Comparison of ENCODE assay signal across 1 cellular context in the genomic region with DNA sequence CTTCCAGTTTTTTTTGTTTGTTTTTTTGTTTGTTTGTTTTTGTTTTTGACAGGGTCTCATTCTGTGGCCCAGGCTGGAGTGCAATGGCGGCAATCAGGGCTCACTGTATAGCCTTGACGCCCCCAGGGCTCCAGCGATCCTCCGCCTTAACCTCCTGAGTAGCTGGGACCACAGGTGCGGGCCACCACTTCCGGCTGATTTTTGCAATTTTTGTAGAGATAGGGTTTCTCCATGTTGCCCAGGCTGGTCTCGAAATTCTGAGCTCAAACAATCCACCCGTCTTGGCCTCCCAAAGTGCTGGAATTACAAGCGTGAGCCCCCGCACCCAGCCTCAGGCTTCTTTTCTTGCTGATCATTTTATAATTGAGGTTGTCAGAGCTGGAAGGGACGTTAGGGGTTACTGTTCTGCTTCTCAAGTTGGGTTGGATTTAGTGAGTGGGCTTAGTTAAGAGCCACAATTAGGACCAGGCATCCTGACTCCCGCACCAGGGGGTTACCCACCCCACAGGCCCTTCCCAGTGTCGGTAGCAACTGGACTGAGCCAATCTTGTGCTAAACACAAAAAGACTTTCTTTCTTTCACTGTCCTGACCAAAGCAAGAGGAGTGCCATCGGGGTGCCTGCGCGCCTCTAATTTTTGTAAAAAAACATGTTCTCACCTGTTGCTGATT.
TF ChIP-seq lines count a peak whose summit lies in the region.

No MANE protein-coding gene starts in this region.

TF ChIP-seq in K562, 482 proteins besides CTCF, POLR2A, EP300 and RAD21 (continued from another document and continues in another):
- TF ChIP-seq ZNF318 (IDR thresholded peaks at IDR 0.05; ENCODE audit: borderline replicate concordance in 1 of 2, low read depth in 1 of 2) (no peak), BACH1 (tag; IDR thresholded peaks at IDR 0.05) (no peak), ZNF766 (CRISPR knock-in tag; conservative IDR thresholded peaks at IDR 0.05) (peak; percentile 42; the same call in 1 of the 2 replicates), RBM22 (IDR thresholded peaks at IDR 0.05; ENCODE audit: low read depth, low read length, poor library complexity, severe bottlenecking) (no peak), ZC3H11A (IDR thresholded peaks at IDR 0.05; ENCODE audit: low read depth, low read length) (no peak), EHMT2 (IDR thresholded peaks at IDR 0.05) (0 out of 2 replicates have a peak, but pooled peaks have one; percentile 19), ZNF280B (CRISPR knock-in tag; IDR thresholded peaks at IDR 0.05) (no peak), TCF7L2 (IDR thresholded peaks at IDR 0.05; ENCODE audit: low read depth, low read length) (0 out of 2 replicates have a peak, but pooled peaks have one; percentile 52), DMBX1 (CRISPR knock-in tag; IDR thresholded peaks at IDR 0.05; ENCODE audit: borderline replicate concordance) (no peak), SNIP1 (IDR thresholded peaks at IDR 0.05; ENCODE audit: low read depth) (no peak), SRF (CRISPR knock-in tag; IDR thresholded peaks at IDR 0.05) (0 out of 4 replicates have a peak, but pooled peaks of 1 of the 2 experiments have one; percentile 15), ZFP91 (CRISPR knock-in tag; IDR thresholded peaks at IDR 0.05) (no peak), CAMTA2 (CRISPR knock-in tag; conservative IDR thresholded peaks at IDR 0.05) (no peak), CXXC5 (CRISPR knock-in tag; IDR thresholded peaks at IDR 0.05) (peak; percentile 42), L3MBTL2 (IDR thresholded peaks at IDR 0.05) (peak; percentile 68), KHSRP (IDR thresholded peaks at IDR 0.05) (no peak), HNRNPH1 (optimal IDR thresholded peaks at IDR 0.05; ENCODE audit: low read depth, low read length) (no peak), ZNF707 (CRISPR knock-in tag; conservative IDR thresholded peaks at IDR 0.05) (no peak), MCM2 (IDR thresholded peaks at IDR 0.05; ENCODE audit: low read depth) (no peak), XRCC3 (IDR thresholded peaks at IDR 0.05) (no peak), ZNF143 (CRISPR knock-in tag; IDR thresholded peaks at IDR 0.05) (no peak), TAF15 (IDR thresholded peaks at IDR 0.05; ENCODE audit: low read depth, low read length) (no peak), BRD9 (IDR thresholded peaks at IDR 0.05; ENCODE audit: low read depth, partially characterized antibody) (peak; percentile 32), JUNB (CRISPR knock-in tag; conservative IDR thresholded peaks at IDR 0.05) (no peak), ZNF23 (CRISPR knock-in tag; IDR thresholded peaks at IDR 0.05) (no peak), TEAD4 (IDR thresholded peaks at IDR 0.05; ENCODE audit: low read length) (no peak), TEAD4 (CRISPR knock-in tag; IDR thresholded peaks at IDR 0.05; ENCODE audit: borderline replicate concordance) (no peak), CREB1 (IDR thresholded peaks at IDR 0.05) (no peak; the same call in 1 of the 2 replicates), CREB1 (CRISPR knock-in tag; IDR thresholded peaks at IDR 0.05) (no peak), TAF9B (IDR thresholded peaks at IDR 0.05; ENCODE audit: partially characterized antibody) (no peak), GATAD2B (IDR thresholded peaks at IDR 0.05; ENCODE audit: borderline replicate concordance) (no peak), CEBPG (CRISPR knock-in tag; IDR thresholded peaks at IDR 0.05) (no peak), CEBPG (tag; conservative IDR thresholded peaks at IDR 0.05 in 1 of 2, IDR thresholded peaks at IDR 0.05 in 1 of 2) (no peak)
- TF ChIP-seq, protein P1, sequence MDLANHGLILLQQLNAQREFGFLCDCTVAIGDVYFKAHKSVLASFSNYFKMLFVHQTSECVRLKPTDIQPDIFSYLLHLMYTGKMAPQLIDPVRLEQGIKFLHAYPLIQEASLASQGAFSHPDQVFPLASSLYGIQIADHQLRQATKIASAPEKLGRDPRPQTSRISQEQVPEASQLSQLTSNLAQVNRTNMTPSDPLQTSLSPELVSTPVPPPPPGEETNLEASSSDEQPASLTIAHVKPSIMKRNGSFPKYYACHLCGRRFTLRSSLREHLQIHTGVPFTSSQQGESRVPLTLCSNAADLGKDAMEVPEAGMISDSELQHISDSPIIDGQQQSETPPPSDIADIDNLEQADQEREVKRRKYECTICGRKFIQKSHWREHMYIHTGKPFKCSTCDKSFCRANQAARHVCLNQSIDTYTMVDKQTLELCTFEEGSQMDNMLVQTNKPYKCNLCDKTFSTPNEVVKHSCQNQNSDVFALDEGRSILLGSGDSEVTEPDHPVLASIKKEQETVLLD (IDR thresholded peaks at IDR 0.05) = no peak
- TF ChIP-seq, protein P2, sequence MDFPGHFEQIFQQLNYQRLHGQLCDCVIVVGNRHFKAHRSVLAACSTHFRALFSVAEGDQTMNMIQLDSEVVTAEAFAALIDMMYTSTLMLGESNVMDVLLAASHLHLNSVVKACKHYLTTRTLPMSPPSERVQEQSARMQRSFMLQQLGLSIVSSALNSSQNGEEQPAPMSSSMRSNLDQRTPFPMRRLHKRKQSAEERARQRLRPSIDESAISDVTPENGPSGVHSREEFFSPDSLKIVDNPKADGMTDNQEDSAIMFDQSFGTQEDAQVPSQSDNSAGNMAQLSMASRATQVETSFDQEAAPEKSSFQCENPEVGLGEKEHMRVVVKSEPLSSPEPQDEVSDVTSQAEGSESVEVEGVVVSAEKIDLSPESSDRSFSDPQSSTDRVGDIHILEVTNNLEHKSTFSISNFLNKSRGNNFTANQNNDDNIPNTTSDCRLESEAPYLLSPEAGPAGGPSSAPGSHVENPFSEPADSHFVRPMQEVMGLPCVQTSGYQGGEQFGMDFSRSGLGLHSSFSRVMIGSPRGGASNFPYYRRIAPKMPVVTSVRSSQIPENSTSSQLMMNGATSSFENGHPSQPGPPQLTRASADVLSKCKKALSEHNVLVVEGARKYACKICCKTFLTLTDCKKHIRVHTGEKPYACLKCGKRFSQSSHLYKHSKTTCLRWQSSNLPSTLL (IDR thresholded peaks at IDR 0.05) = no peak
- TF ChIP-seq, protein P3, sequence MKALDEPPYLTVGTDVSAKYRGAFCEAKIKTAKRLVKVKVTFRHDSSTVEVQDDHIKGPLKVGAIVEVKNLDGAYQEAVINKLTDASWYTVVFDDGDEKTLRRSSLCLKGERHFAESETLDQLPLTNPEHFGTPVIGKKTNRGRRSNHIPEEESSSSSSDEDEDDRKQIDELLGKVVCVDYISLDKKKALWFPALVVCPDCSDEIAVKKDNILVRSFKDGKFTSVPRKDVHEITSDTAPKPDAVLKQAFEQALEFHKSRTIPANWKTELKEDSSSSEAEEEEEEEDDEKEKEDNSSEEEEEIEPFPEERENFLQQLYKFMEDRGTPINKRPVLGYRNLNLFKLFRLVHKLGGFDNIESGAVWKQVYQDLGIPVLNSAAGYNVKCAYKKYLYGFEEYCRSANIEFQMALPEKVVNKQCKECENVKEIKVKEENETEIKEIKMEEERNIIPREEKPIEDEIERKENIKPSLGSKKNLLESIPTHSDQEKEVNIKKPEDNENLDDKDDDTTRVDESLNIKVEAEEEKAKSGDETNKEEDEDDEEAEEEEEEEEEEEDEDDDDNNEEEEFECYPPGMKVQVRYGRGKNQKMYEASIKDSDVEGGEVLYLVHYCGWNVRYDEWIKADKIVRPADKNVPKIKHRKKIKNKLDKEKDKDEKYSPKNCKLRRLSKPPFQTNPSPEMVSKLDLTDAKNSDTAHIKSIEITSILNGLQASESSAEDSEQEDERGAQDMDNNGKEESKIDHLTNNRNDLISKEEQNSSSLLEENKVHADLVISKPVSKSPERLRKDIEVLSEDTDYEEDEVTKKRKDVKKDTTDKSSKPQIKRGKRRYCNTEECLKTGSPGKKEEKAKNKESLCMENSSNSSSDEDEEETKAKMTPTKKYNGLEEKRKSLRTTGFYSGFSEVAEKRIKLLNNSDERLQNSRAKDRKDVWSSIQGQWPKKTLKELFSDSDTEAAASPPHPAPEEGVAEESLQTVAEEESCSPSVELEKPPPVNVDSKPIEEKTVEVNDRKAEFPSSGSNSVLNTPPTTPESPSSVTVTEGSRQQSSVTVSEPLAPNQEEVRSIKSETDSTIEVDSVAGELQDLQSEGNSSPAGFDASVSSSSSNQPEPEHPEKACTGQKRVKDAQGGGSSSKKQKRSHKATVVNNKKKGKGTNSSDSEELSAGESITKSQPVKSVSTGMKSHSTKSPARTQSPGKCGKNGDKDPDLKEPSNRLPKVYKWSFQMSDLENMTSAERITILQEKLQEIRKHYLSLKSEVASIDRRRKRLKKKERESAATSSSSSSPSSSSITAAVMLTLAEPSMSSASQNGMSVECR (CRISPR knock-in tag; IDR thresholded peaks at IDR 0.05) = no peak
- TF ChIP-seq, protein P4, sequence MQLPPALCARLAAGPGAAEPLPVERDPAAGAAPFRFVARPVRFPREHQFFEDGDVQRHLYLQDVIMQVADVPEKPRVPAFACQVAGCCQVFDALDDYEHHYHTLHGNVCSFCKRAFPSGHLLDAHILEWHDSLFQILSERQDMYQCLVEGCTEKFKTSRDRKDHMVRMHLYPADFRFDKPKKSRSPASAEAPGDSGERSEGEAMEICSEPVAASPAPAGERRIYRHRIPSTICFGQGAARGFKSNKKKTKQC (CRISPR knock-in tag; IDR thresholded peaks at IDR 0.05) = no peak
